34 cellular contexts compared by ENCODE assay signal in genomic region chr7:38916396-38916795, GRCh38.
"Had no signal": no experiment of that assay in that cellular context is flagged by ENCODE, and none has a peak within 500 bp of the region (broad histone marks: within the 10 kb centered on the region; RNA-seq: fewer than 3 reads in every experiment).

No MANE protein-coding gene starts in this region.

- H3K9me3 ChIP-seq: MG63 had no signal

- DNase-seq: Karpas-422, Kasumi-1, KG1, MG63, MM.1S, MV-4-11, NCI-H1048, NCI-H1092, NCI-H1092 treated with DMSO at 0.1 percent for 48 hours, NCI-H1105, NCI-H1105 treated with DMSO at 0.1 percent for 48 hours, NCI-H1417, NCI-H1417 treated with DMSO at 0.1 percent for 48 hours, NCI-H1436, NCI-H1436 treated with DMSO at 0.1 percent for 48 hours, NCI-H146, NCI-H1694, NCI-H1694 treated with DMSO at 0.1 percent for 48 hours, NCI-H187, NCI-H187 treated with DMSO at 0.1 percent for 48 hours, NCI-H1930, NCI-H2029, NCI-H2029 treated with DMSO at 0.1 percent for 48 hours, NCI-H2081, NCI-H2081 treated with DMSO at 0.1 percent for 48 hours, NCI-H2107, NCI-H2171, NCI-H2171 treated with DMSO at 0.1 percent for 48 hours, NCI-H2227 treated with DMSO at 0.1 percent for 48 hours, NCI-H226, NCI-H345, NCI-H446, NCI-H446 treated with DMSO at 0.1 percent for 48 hours had no signal

- H3K36me3 ChIP-seq: MG63 had no signal

- H3K4me2 ChIP-seq: KMS-11 had no signal

- H3K4me3 ChIP-seq: MG63 had no signal

- H3K27ac ChIP-seq: KMS-11 had no signal

- H3K27me3 ChIP-seq: MG63 had no signal
